In the genomic region with DNA sequence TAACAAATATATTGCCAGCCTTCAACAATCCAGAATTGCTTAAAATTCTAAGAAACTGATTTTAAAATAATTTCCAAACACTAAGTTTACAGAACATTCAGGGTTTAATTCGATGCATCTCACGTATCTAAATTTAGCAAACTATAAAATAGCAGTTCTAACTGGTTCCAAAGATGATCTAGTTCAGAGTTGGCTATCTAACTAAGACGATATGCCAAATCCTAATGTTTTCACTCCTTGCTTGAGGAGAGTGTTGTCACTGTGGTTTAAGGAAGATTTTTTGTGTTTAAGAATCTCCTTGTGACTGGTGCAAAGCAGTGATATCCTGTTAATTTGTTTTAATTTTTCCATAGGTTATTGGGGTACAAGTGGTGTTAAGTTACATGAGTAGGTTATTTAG, we compare ENCODE assay signal across 4 cellular contexts.
"Had no signal": no experiment of that assay in that cellular context is flagged by ENCODE, and none has a peak within 500 bp of the region (broad histone marks: within the 10 kb centered on the region; RNA-seq: fewer than 3 reads in every experiment).

No MANE protein-coding gene starts in this region.

- H3K27ac Mint-ChIP-seq: GM23338 had no signal

- H3K4me3 ChIP-seq: GM23338 had no signal

- DNase-seq: H9, HCEC 1CT, IMR-90 had no signal

- H3K4me3 Mint-ChIP-seq: GM23338, H9 had no signal

- H3K9me3 Mint-ChIP-seq: GM23338, H9 had no signal

- H3K4me1 Mint-ChIP-seq: GM23338 had no signal

- ATAC-seq: GM23338 had no signal
